ENCODE assay signal across 14 cellular contexts in genomic region chr14:39680777-39681176, GRCh38.
DNase-seq lines count a peak whose midpoint lies in the region; ATAC-seq and FAIRE-seq lines count a peak whose summit lies in the region.
"Had no signal": no experiment of that assay in that cellular context is flagged by ENCODE, and none has a peak within 500 bp of the region (broad histone marks: within the 10 kb centered on the region; RNA-seq: fewer than 3 reads in every experiment).

No MANE protein-coding gene starts in this region.

- DNase-seq in GM19239 (ENCODE audit: insufficient read length, low spot score) (no peak), cortex of kidney (lab: John Stamatoyannopoulos, UW) (no peak), NCI-H2171 (lab: John Stamatoyannopoulos, UW) (no peak)
- no peak for DNase-seq in NK-92 treated with Interleukin-12 subunit alpha and Interleukin-12 subunit beta, amount 100 ng/mL, for 24 hours (lab: John Stamatoyannopoulos, UW)
- DNase-seq: activated T-cell treated with anti-CD3 and anti-CD28 coated beads, Interleukin-2, amount 50 U/mL, for 48 hours; body of pancreas; hypothalamus; Kasumi-1; midbrain; testis had no signal

- peak; percentile 84 for ATAC-seq in GM18511 (IDR thresholded peaks at IDR 0.05; ENCODE audit: unreplicated experiment)
- ATAC-seq in GM19468 (IDR thresholded peaks at IDR 0.05; ENCODE audit: extremely low read depth, unreplicated experiment): peak; percentile 85
- peak; percentile 90 for ATAC-seq in HG02884 (IDR thresholded peaks at IDR 0.05; ENCODE audit: unreplicated experiment)
- ATAC-seq in HG03521 (IDR thresholded peaks at IDR 0.05; ENCODE audit: unreplicated experiment): peak; percentile 87
- ATAC-seq: body of pancreas had no signal

- FAIRE-seq in GM19239 (lab: Jason Lieb, UNC): no peak
